ENCODE assay signal across 20 cellular contexts in the genomic region with DNA sequence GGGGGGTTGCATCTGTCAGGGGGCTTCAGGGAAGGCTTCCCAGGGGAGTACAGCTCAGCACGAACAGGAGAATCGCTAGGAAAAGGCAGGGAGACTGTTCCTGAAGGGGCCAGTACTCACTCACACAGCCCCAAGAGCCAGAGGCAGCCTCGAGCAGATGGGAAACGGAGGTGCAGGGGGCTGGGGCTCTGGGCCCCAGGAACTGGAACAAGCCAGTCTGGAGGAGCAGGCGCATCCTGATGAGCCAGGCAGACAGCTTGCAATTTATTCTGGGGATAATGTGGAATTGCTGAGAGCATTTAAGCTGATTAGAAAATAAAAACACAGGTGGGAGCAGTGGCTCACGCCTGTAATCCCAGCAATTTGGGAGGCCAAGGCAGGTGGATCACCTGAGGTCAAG. TPM values are rescaled to one million over a fixed set of nuclear protein-coding genes. Genes with fewer than 3 reads are reported as not detected.
DNase-seq lines count a peak whose midpoint lies in the region; ATAC-seq and TF ChIP-seq lines count a peak whose summit lies in the region.
"Had no signal": no experiment of that assay in that cellular context is flagged by ENCODE, and none has a peak within 500 bp of the region (broad histone marks: within the 10 kb centered on the region; RNA-seq: fewer than 3 reads in every experiment).

No MANE protein-coding gene starts in this region.

- intact Hi-C loops in dorsolateral prefrontal cortex (cut with DNase I), result no loop called here

- H3K36me3 ChIP-seq in WERI-Rb-1, result peaks cover 93% of the 10 kb centered on the region

- TF ChIP-seq CTCF in WERI-Rb-1 (IDR thresholded peaks at IDR 0.05; ENCODE audit: low read depth, low read length), result no peak
- TF ChIP-seq CTCF in nephron progenitor cell (IDR thresholded peaks at IDR 0.05), result no peak
- no peak for TF ChIP-seq CTCF in dorsolateral prefrontal cortex (IDR thresholded peaks at IDR 0.05 in 54 of 56, conservative IDR thresholded peaks at IDR 0.05 in 2 of 56; ENCODE audit: low read depth in 1 of 56, partially characterized antibody in 56 of 56)

- H3K4me1 Mint-ChIP-seq in nephron progenitor cell, result no peaks in the 10 kb centered on the region
- H3K4me1 Mint-ChIP-seq in activated T-cell treated with anti-CD3 and anti-CD28 coated beads, Interleukin-2, amount 50 U/mL, for 72 hours (ENCODE audit: low read depth), result no peaks in the 10 kb centered on the region
- H3K4me1 Mint-ChIP-seq: CD8-positive, alpha-beta memory T cell; IgD-negative memory B cell had no signal

- H3K4me3 ChIP-seq in WERI-Rb-1 (ENCODE audit: low read depth, low read length) (no peak overlapping the region; the same call in 1 of the 2 replicates), dorsolateral prefrontal cortex (no peak overlapping the region)
- H3K4me3 ChIP-seq: BLaER1 had no signal

- H3K27me3 Mint-ChIP-seq in nephron progenitor cell (ENCODE audit: low read depth, poor library complexity), result no peaks in the 10 kb centered on the region
- H3K27me3 Mint-ChIP-seq in activated T-cell treated with anti-CD3 and anti-CD28 coated beads, Interleukin-2, amount 50 U/mL, for 72 hours (ENCODE audit: low read depth), result peaks cover 8% of the 10 kb centered on the region
- H3K27me3 Mint-ChIP-seq: IgD-negative memory B cell had no signal

- H3K9me3 Mint-ChIP-seq in nephron progenitor cell, result no peaks in the 10 kb centered on the region
- no peaks in the 10 kb centered on the region for H3K9me3 Mint-ChIP-seq in activated T-cell treated with anti-CD3 and anti-CD28 coated beads, Interleukin-2, amount 50 U/mL, for 72 hours
- H3K9me3 Mint-ChIP-seq: CD8-positive, alpha-beta memory T cell; H9 had no signal

- peak overlapping the region; percentile 91 for H3K27ac ChIP-seq in WERI-Rb-1
- H3K27ac ChIP-seq in dorsolateral prefrontal cortex, result no peak overlapping the region
- H3K27ac ChIP-seq: BLaER1 had no signal

- H3K9me3 ChIP-seq in WERI-Rb-1 (ENCODE audit: severe bottlenecking), result no peaks in the 10 kb centered on the region
- H3K9me3 ChIP-seq: BLaER1, Caco-2 had no signal

- ATAC-seq in activated T-cell treated with anti-CD3 and anti-CD28 coated beads, Interleukin-2, amount 50 U/mL, for 72 hours (replicated peaks in 1 of 2), result no peak

- peak; percentile 90 for DNase-seq in D341Med (ENCODE audit: low spot score)
- peak; percentile 81 for DNase-seq in NCI-H2171 treated with DMSO at 0.1 percent for 48 hours (lab: John Stamatoyannopoulos, UW)
- DNase-seq in WERI-Rb-1, result peak; percentile 96
- DNase-seq in nephron progenitor cell, result no peak
- DNase-seq in NCI-H226, result no peak
- DNase-seq in activated T-cell treated with anti-CD3 and anti-CD28 coated beads, Interleukin-2, amount 50 U/mL, for 72 hours, result no peak
- DNase-seq in dorsolateral prefrontal cortex, result no peak
- DNase-seq: 8988T; AML-193; Caco-2; CD8-positive, alpha-beta memory T cell; DMS153; DMS79 treated with DMSO at 0.1 percent for 48 hours; EL; GOT3; H9; KG1 had no signal

- H3K36me3 Mint-ChIP-seq in nephron progenitor cell (ENCODE audit: low read depth), result peaks cover 28% of the 10 kb centered on the region
- H3K36me3 Mint-ChIP-seq in activated T-cell treated with anti-CD3 and anti-CD28 coated beads, Interleukin-2, amount 50 U/mL, for 72 hours (ENCODE audit: insufficient read depth in 2 of 2), result no peaks in the 10 kb centered on the region
- H3K36me3 Mint-ChIP-seq: CD8-positive, alpha-beta memory T cell; IgD-negative memory B cell had no signal

- no peaks in the 10 kb centered on the region for H3K27me3 ChIP-seq in WERI-Rb-1 (ENCODE audit: insufficient read depth, low read depth, severe bottlenecking)
- peaks cover 0 to 5% (median 0%) of the 10 kb centered on the region in 45 donors for H3K27me3 ChIP-seq in dorsolateral prefrontal cortex
- H3K27me3 ChIP-seq: BLaER1 had no signal

- peak overlapping the region; percentile 38 for H3K27ac Mint-ChIP-seq in nephron progenitor cell
- no peak overlapping the region for H3K27ac Mint-ChIP-seq in activated T-cell treated with anti-CD3 and anti-CD28 coated beads, Interleukin-2, amount 50 U/mL, for 72 hours
- H3K27ac Mint-ChIP-seq: CD8-positive, alpha-beta memory T cell had no signal

- no peak overlapping the region for H3K4me3 Mint-ChIP-seq in nephron progenitor cell
- H3K4me3 Mint-ChIP-seq in activated T-cell treated with anti-CD3 and anti-CD28 coated beads, Interleukin-2, amount 50 U/mL, for 72 hours, result no peak overlapping the region
- H3K4me3 Mint-ChIP-seq: CD8-positive, alpha-beta memory T cell; H9; IgD-negative memory B cell had no signal

RNA-seq across cellular contexts. Expression of a gene that starts 40.1 kb away (rescaled TPM):
- not detected for total RNA-seq in activated T-cell treated with anti-CD3 and anti-CD28 coated beads, Interleukin-2, amount 50 U/mL, for 72 hours
- 100 to 1,000 TPM in 57 of 120 experiments, 10 to 100 TPM in 63; 38.1 to 151 (median 98.4) TPM for total RNA-seq in dorsolateral prefrontal cortex
- total RNA-seq: Caco-2; CD8-positive, alpha-beta memory T cell; HT-29 had no signal

Comparison
In these comparisons a context has a peak if more than half of its experiments do, and no peak if none do; other contexts are left out.
1. DNase-seq: peak in D341Med (single experiment), NCI-H2171 treated with DMSO at 0.1 percent for 48 hours (single experiment) and WERI-Rb-1 (single experiment); none in nephron progenitor cell (single experiment), NCI-H226 (single experiment), activated T-cell treated with anti-CD3 and anti-CD28 coated beads, Interleukin-2, amount 50 U/mL, for 72 hours (0 of 2) and dorsolateral prefrontal cortex (0 of 10).
2. RNA of a gene that starts 40.1 kb away (total RNA-seq): 38.1 to 151 TPM in dorsolateral prefrontal cortex; not detected in activated T-cell treated with anti-CD3 and anti-CD28 coated beads, Interleukin-2, amount 50 U/mL, for 72 hours; every median in the first group is over 10 times any median in the second.